In genomic region chr7:101077303-101078086, GRCh38 we compare ENCODE assay signal across 8 cellular contexts. TPM values are rescaled to one million over a fixed set of nuclear protein-coding genes. Genes with fewer than 3 reads are reported as not detected.
A peak's percentile ranks its signal among the peaks of the same experiment; 100 is the strongest.
DNase-seq lines count a peak whose midpoint lies in the region; ATAC-seq and TF ChIP-seq lines count a peak whose summit lies in the region.

No MANE protein-coding gene starts in this region.

- peak overlapping the region; percentile 33 for H3K27ac Mint-ChIP-seq in activated B cell treated with CpG ODN at 0.5 μM for 24 hours

- TF ChIP-seq CTCF in activated B cell treated with CpG ODN at 0.5 μM for 24 hours (IDR thresholded peaks at IDR 0.05) (peak; percentile 32), cardiac fibroblast (IDR thresholded peaks at IDR 0.05; ENCODE audit: low read depth, low read length) (peak; percentile 98)

- peaks cover 9% of the 10 kb centered on the region for H3K4me1 Mint-ChIP-seq in activated B cell treated with CpG ODN at 0.5 μM for 24 hours

- H3K27me3 Mint-ChIP-seq in activated B cell treated with CpG ODN at 0.5 μM for 24 hours = no peaks in the 10 kb centered on the region

- DNase-seq in 8988T (peak; percentile 53), NCI-H446 (lab: John Stamatoyannopoulos, UW) (peak; percentile 14 to 60), activated B cell treated with CpG ODN at 0.5 μM for 24 hours (peak; percentile 67), cardiac fibroblast (ENCODE audit: low read depth in 2 of 2) (peak; percentile 72 to 78), left lobe of liver (ENCODE audit: low spot score) (peak; percentile 82)
- peak; percentile 45 to 74 (median 68) for DNase-seq in stimulated activated CD4-positive, alpha-beta T cell treated with anti-CD3 and anti-CD28 coated beads, TNF-alpha, amount 100 ng/mL, for 1 hour (ENCODE audit: low read depth in 3 of 3, low spot score in 1 of 3)

- no peaks in the 10 kb centered on the region for H3K9me3 Mint-ChIP-seq in activated B cell treated with CpG ODN at 0.5 μM for 24 hours

- CTCF ChIA-PET in activated B cell treated with CpG ODN at 0.5 μM for 24 hours (lab: Charles Lee) = interaction anchor here (0.6 to 1.7 kb wide), 8 partner anchors 9 to 213 kb away, joined by 3 to 7 read pairs (median 4); partner anchors contain the start of genes TRIM56 and UFSP1

- H3K36me3 Mint-ChIP-seq in activated B cell treated with CpG ODN at 0.5 μM for 24 hours (ENCODE audit: low read depth) = no peaks in the 10 kb centered on the region

- ATAC-seq in GM18502 (IDR thresholded peaks at IDR 0.05; ENCODE audit: poor library complexity, unreplicated experiment) = peak; percentile 76
- ATAC-seq in HG03175 (IDR thresholded peaks at IDR 0.05; ENCODE audit: unreplicated experiment) = peak; percentile 67
- ATAC-seq in activated B cell treated with CpG ODN at 0.5 μM for 24 hours (ENCODE audit: low read depth) = peak; percentile 94
- ATAC-seq in left lobe of liver = peak; percentile 100

- H3K4me3 Mint-ChIP-seq in activated B cell treated with CpG ODN at 0.5 μM for 24 hours = peak overlapping the region; percentile 8

- no peak overlapping the region for H3K4me3 ChIP-seq in cardiac fibroblast (replicated peaks in 1 of 2; ENCODE audit: low read depth in 2 of 2, low read length in 2 of 2)

- intact Hi-C loops in activated B cell treated with CpG ODN at 0.5 μM for 24 hours (cut with micrococcal nuclease) = loop anchor here (1.0 to 5.0 kb wide), 9 partner anchors 8 to 1575 kb away; partner anchors contain the start of genes TRIM56, ZKSCAN5 and ZNF394

- POLR2A ChIA-PET in activated B cell treated with CpG ODN at 0.5 μM for 24 hours (lab: Charles Lee) = interaction anchor here (0.8 to 1.0 kb wide), 2 partner anchors 203 to 372 kb away, joined by 4 to 6 read pairs; partner anchors contain the start of genes POP7 and SRRT

RNA-seq across cellular contexts. Expression of gene TRIM56, which starts 7.8 kb away (rescaled TPM):
- 53.0 and 57.5 TPM in 2 replicates for total RNA-seq in activated B cell treated with CpG ODN at 0.5 μM for 24 hours
- 23.5 TPM for total RNA-seq in left lobe of liver

RNA-seq across cellular contexts. Expression of gene SERPINE1, which starts 49.4 kb away (rescaled TPM):
- not detected in 2 replicates for total RNA-seq in activated B cell treated with CpG ODN at 0.5 μM for 24 hours
- total RNA-seq in left lobe of liver = 27.5 TPM

RNA-seq across cellular contexts. Expression of gene MUC17, which starts 57.6 kb away (rescaled TPM):
- total RNA-seq in activated B cell treated with CpG ODN at 0.5 μM for 24 hours = not detected in 2 replicates
- not detected for total RNA-seq in left lobe of liver

Comparison
In these comparisons a context has a peak if more than half of its experiments do, and no peak if none do; other contexts are left out.
1. RNA of gene SERPINE1, which starts 49.4 kb away (total RNA-seq): 27.5 TPM in left lobe of liver (single experiment); not detected in activated B cell treated with CpG ODN at 0.5 μM for 24 hours; every median in the first group is over 10 times any median in the second.
2. Peak in every context shown above with its lines, with median percentiles within 50 percentile points of each other: DNase-seq and ATAC-seq.